Comparison of ENCODE assay signal across 1 cellular context in the genomic region with DNA sequence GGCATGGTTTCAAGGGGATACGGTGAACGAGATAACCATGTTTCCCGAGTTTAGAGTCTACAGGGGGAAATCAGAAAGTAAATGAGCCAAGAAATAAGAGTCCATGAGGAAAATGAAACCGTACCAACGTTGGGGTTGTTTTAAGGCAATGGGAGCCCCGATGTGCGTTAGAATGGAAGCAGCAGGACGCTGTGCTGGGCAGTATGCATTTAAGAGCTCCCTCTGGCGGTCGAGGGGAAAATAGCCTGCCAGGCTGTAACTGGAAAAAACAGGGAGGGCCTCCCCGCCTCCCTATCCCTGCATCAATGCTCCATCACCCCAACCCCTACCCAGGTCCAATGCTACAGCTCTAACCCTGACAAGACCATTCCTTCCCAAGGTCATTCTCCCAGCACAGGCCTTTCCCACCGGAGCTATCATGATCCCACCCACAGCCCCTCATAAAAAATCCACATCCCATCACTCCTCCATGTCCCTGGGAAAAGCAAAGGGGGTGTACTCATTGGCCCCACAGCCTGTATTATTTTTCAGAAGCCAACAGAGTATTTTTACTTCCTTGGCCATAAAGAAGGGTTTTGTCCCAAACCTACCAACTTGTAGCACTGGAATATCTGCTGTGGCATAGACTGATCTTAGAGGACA.
TF ChIP-seq lines count a peak whose summit lies in the region.

No MANE protein-coding gene starts in this region.

TF ChIP-seq in WTC11, 78 proteins besides CTCF, POLR2A, EP300 and RAD21 (continued from another document):
- TF ChIP-seq, protein P1, sequence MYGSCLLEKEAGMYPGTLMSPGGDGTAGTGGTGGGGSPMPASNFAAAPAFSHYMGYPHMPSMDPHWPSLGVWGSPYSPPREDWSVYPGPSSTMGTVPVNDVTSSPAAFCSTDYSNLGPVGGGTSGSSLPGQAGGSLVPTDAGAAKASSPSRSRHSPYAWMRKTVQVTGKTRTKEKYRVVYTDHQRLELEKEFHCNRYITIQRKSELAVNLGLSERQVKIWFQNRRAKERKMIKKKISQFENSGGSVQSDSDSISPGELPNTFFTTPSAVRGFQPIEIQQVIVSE (CRISPR knock-in tag; IDR thresholded peaks at IDR 0.05; ENCODE audit: borderline replicate concordance) = no peak
- TF ChIP-seq, protein P2, sequence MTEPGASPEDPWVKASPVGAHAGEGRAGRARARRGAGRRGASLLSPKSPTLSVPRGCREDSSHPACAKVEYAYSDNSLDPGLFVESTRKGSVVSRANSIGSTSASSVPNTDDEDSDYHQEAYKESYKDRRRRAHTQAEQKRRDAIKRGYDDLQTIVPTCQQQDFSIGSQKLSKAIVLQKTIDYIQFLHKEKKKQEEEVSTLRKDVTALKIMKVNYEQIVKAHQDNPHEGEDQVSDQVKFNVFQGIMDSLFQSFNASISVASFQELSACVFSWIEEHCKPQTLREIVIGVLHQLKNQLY (CRISPR knock-in tag; IDR thresholded peaks at IDR 0.05) = no peak
- TF ChIP-seq, protein P3, sequence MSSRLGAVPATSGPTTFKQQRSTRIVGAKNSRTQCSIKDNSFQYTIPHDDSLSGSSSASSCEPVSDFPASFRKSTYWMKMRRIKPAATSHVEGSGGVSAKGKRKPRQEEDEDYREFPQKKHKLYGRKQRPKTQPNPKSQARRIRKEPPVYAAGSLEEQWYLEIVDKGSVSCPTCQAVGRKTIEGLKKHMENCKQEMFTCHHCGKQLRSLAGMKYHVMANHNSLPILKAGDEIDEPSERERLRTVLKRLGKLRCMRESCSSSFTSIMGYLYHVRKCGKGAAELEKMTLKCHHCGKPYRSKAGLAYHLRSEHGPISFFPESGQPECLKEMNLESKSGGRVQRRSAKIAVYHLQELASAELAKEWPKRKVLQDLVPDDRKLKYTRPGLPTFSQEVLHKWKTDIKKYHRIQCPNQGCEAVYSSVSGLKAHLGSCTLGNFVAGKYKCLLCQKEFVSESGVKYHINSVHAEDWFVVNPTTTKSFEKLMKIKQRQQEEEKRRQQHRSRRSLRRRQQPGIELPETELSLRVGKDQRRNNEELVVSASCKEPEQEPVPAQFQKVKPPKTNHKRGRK (CRISPR knock-in tag; IDR thresholded peaks at IDR 0.05; ENCODE audit: borderline replicate concordance) = no peak
- TF ChIP-seq HMGA2 (CRISPR knock-in tag; IDR thresholded peaks at IDR 0.05) = no peak
- TF ChIP-seq, protein P4, sequence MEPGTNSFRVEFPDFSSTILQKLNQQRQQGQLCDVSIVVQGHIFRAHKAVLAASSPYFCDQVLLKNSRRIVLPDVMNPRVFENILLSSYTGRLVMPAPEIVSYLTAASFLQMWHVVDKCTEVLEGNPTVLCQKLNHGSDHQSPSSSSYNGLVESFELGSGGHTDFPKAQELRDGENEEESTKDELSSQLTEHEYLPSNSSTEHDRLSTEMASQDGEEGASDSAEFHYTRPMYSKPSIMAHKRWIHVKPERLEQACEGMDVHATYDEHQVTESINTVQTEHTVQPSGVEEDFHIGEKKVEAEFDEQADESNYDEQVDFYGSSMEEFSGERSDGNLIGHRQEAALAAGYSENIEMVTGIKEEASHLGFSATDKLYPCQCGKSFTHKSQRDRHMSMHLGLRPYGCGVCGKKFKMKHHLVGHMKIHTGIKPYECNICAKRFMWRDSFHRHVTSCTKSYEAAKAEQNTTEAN (CRISPR knock-in tag; IDR thresholded peaks at IDR 0.05) = no peak
